8 cellular contexts compared by ENCODE assay signal in genomic region chr18:58091099-58091611, GRCh38. TPM values are rescaled to one million over a fixed set of nuclear protein-coding genes. Genes with fewer than 3 reads are reported as not detected.
DNase-seq lines count a peak whose midpoint lies in the region; ATAC-seq, FAIRE-seq and TF ChIP-seq lines count a peak whose summit lies in the region.

No MANE protein-coding gene starts in this region.

- intact Hi-C loops in ovary (cut with DNase I), result no loop called here

- H3K36me3 ChIP-seq in ovary, result no peaks in the 10 kb centered on the region

- 98 to 100% (median 98%) methylated on average over 2 of the region's 2 CpGs for WGBS in ovary, 3 donors

- H3K9me3 ChIP-seq in ovary, result no peaks in the 10 kb centered on the region

- no peak for TF ChIP-seq POLR2A in GM12891 (IDR thresholded peaks at IDR 0.05; ENCODE audit: low read depth, low read length)
- TF ChIP-seq POLR2A in ovary (IDR thresholded peaks at IDR 0.05), result no peak

- peak; percentile 96 for FAIRE-seq in GM12891 (lab: Jason Lieb, UNC)

- H3K27ac ChIP-seq in foreskin keratinocyte (no peak overlapping the region), ovary (no peak overlapping the region)

- H3K4me1 ChIP-seq in foreskin keratinocyte (peaks cover 28% of the 10 kb centered on the region), ovary (ENCODE audit: insufficient read depth) (peaks cover 2% of the 10 kb centered on the region)

- H3K27me3 ChIP-seq in foreskin keratinocyte (no peaks in the 10 kb centered on the region), ovary (no peaks in the 10 kb centered on the region)

- no peak overlapping the region for H3K4me3 ChIP-seq in ovary

- TF ChIP-seq CTCF in foreskin keratinocyte (conservative IDR thresholded peaks at IDR 0.05), result no peak
- TF ChIP-seq CTCF in ovary (IDR thresholded peaks at IDR 0.05), result no peak

- DNase-seq in GM12891 (ENCODE audit: insufficient read length, low spot score) (peak; percentile 21), HT-29 (ENCODE audit: low spot score) (peak; percentile 55), foreskin keratinocyte (peak; percentile 37 to 73), SIG-M5 treated with dmso at 0.1 percent for 504 hours (lab: John Stamatoyannopoulos, UW; ENCODE audit: unreplicated experiment) (no peak), SHP77 treated with DMSO at 0.1 percent for 48 hours (lab: John Stamatoyannopoulos, UW) (no peak), SK-N-DZ (ENCODE audit: low spot score) (no peak), ovary (no peak)

- ATAC-seq in GM21515 (IDR thresholded peaks at IDR 0.05; ENCODE audit: unreplicated experiment), result peak; percentile 61
- peak; percentile 84 for ATAC-seq in foreskin keratinocyte

- no peak for TF ChIP-seq EP300 in ovary (IDR thresholded peaks at IDR 0.05)

TF ChIP-seq in GM12891, 5 proteins besides CTCF, POLR2A, EP300 and RAD21:
- TF ChIP-seq PAX5 (IDR thresholded peaks at IDR 0.05; ENCODE audit: insufficient read depth, low read length, severe bottlenecking), result no peak
- peak; percentile 95 for TF ChIP-seq SPI1 (IDR thresholded peaks at IDR 0.05; ENCODE audit: low read depth, low read length)

RNA-seq across cellular contexts. Expression of gene NEDD4L, which starts 47.1 kb away (rescaled TPM):
- polyA plus RNA-seq in GM12891 (2012; ENCODE audit: low read depth, missing spikeins), result 8.8 TPM
- total RNA-seq in HT-29 (2014; rRNA removed; shearing (Covaris generic)), result 78.2 and 83.9 TPM in 2 replicates
- total RNA-seq in foreskin keratinocyte (76.3 and 79.5 TPM in 2 replicates), ovary (10 to 100 TPM; 11.1 to 75.2 (median 20.6) TPM)
- polyA plus RNA-seq in foreskin keratinocyte (52.6 and 62.1 TPM in 2 replicates), ovary (10 to 100 TPM; 11.0 to 11.5 TPM)
- 20.6 and 22.1 TPM in 2 replicates for polyA plus RNA-seq in SK-N-DZ (2014; cell fraction: cytosol; rRNA removed)
- polyA plus RNA-seq in SK-N-DZ (2014; cell fraction: nucleus; rRNA removed), result 22.9 and 33.6 TPM in 2 replicates

Comparison
In these comparisons a context has a peak if more than half of its experiments do, and no peak if none do; other contexts are left out.
1. DNase-seq: peak in GM12891 (single experiment), HT-29 (single experiment) and foreskin keratinocyte (2 of 2); none in SIG-M5 treated with dmso at 0.1 percent for 504 hours (single experiment), SHP77 treated with DMSO at 0.1 percent for 48 hours (single experiment), SK-N-DZ (single experiment) and ovary (0 of 5).